Comparison of ENCODE assay signal across 19 cellular contexts in genomic region chr12:27988594-27989233, GRCh38. TPM values are rescaled to one million over a fixed set of nuclear protein-coding genes. Genes with fewer than 3 reads are reported as not detected.
"Had no signal": no experiment of that assay in that cellular context is flagged by ENCODE, and none has a peak within 500 bp of the region (broad histone marks: within the 10 kb centered on the region; RNA-seq: fewer than 3 reads in every experiment).

No MANE protein-coding gene starts in this region.

- H3K4me3 ChIP-seq: dorsolateral prefrontal cortex, esophagus squamous epithelium, hepatocyte, suprapubic skin, tibial artery, upper lobe of left lung, uterus had no signal

- H3K27me3 ChIP-seq: esophagus squamous epithelium, hepatocyte, suprapubic skin, tibial artery, upper lobe of left lung, uterus had no signal

- FAIRE-seq: small intestine had no signal

- H3K36me3 ChIP-seq: esophagus squamous epithelium, suprapubic skin, tibial artery, upper lobe of left lung, uterus had no signal

- H3K27ac ChIP-seq: dorsolateral prefrontal cortex, esophagus squamous epithelium, hepatocyte, suprapubic skin, tibial artery, upper lobe of left lung, uterus had no signal

- H3K9me3 ChIP-seq: esophagus squamous epithelium, suprapubic skin had no signal

- ATAC-seq: left colon; naive thymus-derived CD4-positive, alpha-beta T cell; stimulated activated naive CD8-positive, alpha-beta T cell treated with anti-CD3 and anti-CD28 coated beads, Interleukin-15, Interleukin-2, amounts not matched to agents 100 U/mL and 50 U/mL, for 24 hours had no signal

- H3K4me2 ChIP-seq: hepatocyte had no signal

- H3K4me1 ChIP-seq: esophagus squamous epithelium, suprapubic skin, tibial artery, upper lobe of left lung, uterus had no signal

- DNase-seq: cortex of kidney; dorsolateral prefrontal cortex; effector CD8-positive, alpha-beta T cell; esophagus squamous epithelium; foreskin fibroblast; left colon; naive thymus-derived CD4-positive, alpha-beta T cell; nephron progenitor cell; small intestine; stimulated activated CD4-positive, alpha-beta T cell treated with anti-CD3 and anti-CD28 coated beads, Interleukin-2, amount 100 ng/mL, for 48 hours; stimulated activated naive CD8-positive, alpha-beta T cell treated with anti-CD3 and anti-CD28 coated beads, Interleukin-15, Interleukin-2, amounts not matched to agents 100 U/mL and 50 U/mL, for 24 hours; tibial artery; upper lobe of left lung; uterus had no signal

- H2AFZ ChIP-seq: hepatocyte had no signal

- H3K79me2 ChIP-seq: hepatocyte had no signal

RNA-seq across cellular contexts. Expression of gene PTHLH, which starts 16.2 kb away (rescaled TPM):
- total RNA-seq: left colon; liver; mesenteric fat pad; mononuclear cell; naive thymus-derived CD4-positive, alpha-beta T cell had no signal
- polyA plus RNA-seq: liver; naive thymus-derived CD4-positive, alpha-beta T cell had no signal
